ENCODE assay signal across 10 cellular contexts in the genomic region with DNA sequence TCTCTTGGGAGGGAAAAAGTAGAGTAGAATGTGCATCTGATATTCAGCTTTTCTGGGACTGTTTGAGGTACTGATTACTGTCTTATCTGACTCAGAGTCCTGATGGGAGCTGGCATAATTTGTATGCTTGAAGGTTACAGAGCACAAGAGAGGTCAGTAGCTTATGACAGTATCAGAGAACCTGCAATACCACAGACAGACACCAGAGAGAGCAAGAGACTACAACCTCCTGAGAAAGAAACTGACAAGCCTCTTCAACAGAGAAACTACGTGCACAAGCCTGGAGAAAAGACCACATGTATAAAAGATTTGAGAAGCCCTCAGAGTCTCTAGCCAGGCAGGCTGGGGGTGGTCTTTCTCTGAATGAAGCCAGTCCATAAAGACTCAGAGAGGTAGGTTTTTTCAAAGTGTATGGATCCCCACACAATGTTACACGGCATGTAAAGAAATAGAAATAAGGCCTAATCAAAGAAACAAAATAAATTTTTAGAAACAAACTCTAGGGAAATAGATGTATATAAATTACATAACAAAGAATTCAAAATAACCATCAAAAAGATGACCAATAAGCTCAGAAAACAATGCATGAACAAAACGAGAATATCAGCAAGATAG.
A peak's percentile ranks its signal among the peaks of the same experiment; 100 is the strongest.
DNase-seq lines count a peak whose midpoint lies in the region; ATAC-seq and TF ChIP-seq lines count a peak whose summit lies in the region.
"Had no signal": no experiment of that assay in that cellular context is flagged by ENCODE, and none has a peak within 500 bp of the region (broad histone marks: within the 10 kb centered on the region; RNA-seq: fewer than 3 reads in every experiment).

No MANE protein-coding gene starts in this region.

- H3K4me3 ChIP-seq in choroid plexus epithelial cell (ENCODE audit: low read depth, low read length): no peak overlapping the region
- H3K4me3 ChIP-seq: BLaER1 treated with 17β-estradiol and CSF1 and Interleukin-3, amounts not matched to agents 10 nM and 100 nM had no signal

- intact Hi-C loops in activated naive CD4-positive, alpha-beta T cell treated with anti-CD3 and anti-CD28 coated beads for 36 hours (cut with micrococcal nuclease): no loop called here

- CTCF ChIA-PET in activated naive CD4-positive, alpha-beta T cell treated with anti-CD3 and anti-CD28 coated beads for 36 hours (lab: Charles Lee): interaction anchor here (0.7 kb wide), 1 partner anchor 9 kb away, joined by 4 read pairs; no protein-coding TSS in a partner anchor

- no peak overlapping the region for H3K4me3 Mint-ChIP-seq in activated naive CD4-positive, alpha-beta T cell treated with anti-CD3 and anti-CD28 coated beads for 36 hours
- H3K4me3 Mint-ChIP-seq in mesothelial cell of epicardium: no peak overlapping the region
- H3K4me3 Mint-ChIP-seq: activated naive CD4-positive, alpha-beta T cell treated with anti-CD3 and anti-CD28 coated beads, Interleukin-2, amount 50 U/mL, for 24 hours had no signal

- ATAC-seq in HG03469 (IDR thresholded peaks at IDR 0.05; ENCODE audit: unreplicated experiment): peak; percentile 75
- no peak for ATAC-seq in GM19324 (IDR thresholded peaks at IDR 0.05; ENCODE audit: low FRiP score, unreplicated experiment)

- H3K4me1 Mint-ChIP-seq in activated naive CD4-positive, alpha-beta T cell treated with anti-CD3 and anti-CD28 coated beads for 36 hours (ENCODE audit: low read depth): no peaks in the 10 kb centered on the region
- no peaks in the 10 kb centered on the region for H3K4me1 Mint-ChIP-seq in mesothelial cell of epicardium
- H3K4me1 Mint-ChIP-seq: activated naive CD4-positive, alpha-beta T cell treated with anti-CD3 and anti-CD28 coated beads, Interleukin-2, amount 50 U/mL, for 24 hours had no signal

- DNase-seq in activated naive CD4-positive, alpha-beta T cell treated with anti-CD3 and anti-CD28 coated beads for 36 hours: peak; percentile 4
- no peak for DNase-seq in activated naive CD4-positive, alpha-beta T cell treated with anti-CD3 and anti-CD28 coated beads, Interleukin-2, amount 50 U/mL, for 16 hours
- DNase-seq in NCI-H774 (lab: John Stamatoyannopoulos, UW): peak; percentile 27
- peak; percentile 30 for DNase-seq in choroid plexus epithelial cell (ENCODE audit: low read depth)
- peak in 1 of 2 experiments; percentile 44 for DNase-seq in mesothelial cell of epicardium (ENCODE audit: low spot score in 2 of 2, unreplicated experiment in 2 of 2)
- no peak for DNase-seq in DMS79 treated with DMSO at 0.1 percent for 48 hours (lab: John Stamatoyannopoulos, UW)

- no peak overlapping the region for H3K27ac Mint-ChIP-seq in activated naive CD4-positive, alpha-beta T cell treated with anti-CD3 and anti-CD28 coated beads for 36 hours
- H3K27ac Mint-ChIP-seq in mesothelial cell of epicardium: no peak overlapping the region
- H3K27ac Mint-ChIP-seq: activated naive CD4-positive, alpha-beta T cell treated with anti-CD3 and anti-CD28 coated beads, Interleukin-2, amount 50 U/mL, for 24 hours had no signal

- peaks cover 15% of the 10 kb centered on the region for H3K9me3 Mint-ChIP-seq in activated naive CD4-positive, alpha-beta T cell treated with anti-CD3 and anti-CD28 coated beads for 36 hours
- peaks cover 21% of the 10 kb centered on the region for H3K9me3 Mint-ChIP-seq in mesothelial cell of epicardium

- no peaks in the 10 kb centered on the region for H3K27me3 Mint-ChIP-seq in activated naive CD4-positive, alpha-beta T cell treated with anti-CD3 and anti-CD28 coated beads for 36 hours (ENCODE audit: low read depth)
- no peaks in the 10 kb centered on the region for H3K27me3 Mint-ChIP-seq in mesothelial cell of epicardium (ENCODE audit: low read depth)
- H3K27me3 Mint-ChIP-seq: activated naive CD4-positive, alpha-beta T cell treated with anti-CD3 and anti-CD28 coated beads, Interleukin-2, amount 50 U/mL, for 24 hours had no signal

- peak; percentile 43 for TF ChIP-seq CTCF in choroid plexus epithelial cell (conservative IDR thresholded peaks at IDR 0.05; ENCODE audit: low read depth, low read length)
- TF ChIP-seq CTCF in mesothelial cell of epicardium (IDR thresholded peaks at IDR 0.05; ENCODE audit: unreplicated experiment): peak; percentile 69

- H3K36me3 Mint-ChIP-seq in activated naive CD4-positive, alpha-beta T cell treated with anti-CD3 and anti-CD28 coated beads for 36 hours (ENCODE audit: low read depth): no peaks in the 10 kb centered on the region
- peaks cover 2% of the 10 kb centered on the region for H3K36me3 Mint-ChIP-seq in mesothelial cell of epicardium
- H3K36me3 Mint-ChIP-seq: activated naive CD4-positive, alpha-beta T cell treated with anti-CD3 and anti-CD28 coated beads, Interleukin-2, amount 50 U/mL, for 24 hours had no signal

Comparison
In these comparisons a context has a peak if more than half of its experiments do, and no peak if none do; other contexts are left out.
1. DNase-seq: peak in activated naive CD4-positive, alpha-beta T cell treated with anti-CD3 and anti-CD28 coated beads for 36 hours (single experiment), NCI-H774 (single experiment) and choroid plexus epithelial cell (single experiment); none in activated naive CD4-positive, alpha-beta T cell treated with anti-CD3 and anti-CD28 coated beads, Interleukin-2, amount 50 U/mL, for 16 hours (single experiment) and DMS79 treated with DMSO at 0.1 percent for 48 hours (single experiment).